In genomic region chr9:89436963-89437625, GRCh38 we compare ENCODE assay signal across 1 cellular context.
TF ChIP-seq lines count a peak whose summit lies in the region.

No MANE protein-coding gene starts in this region.

TF ChIP-seq in H1, 55 proteins besides CTCF, POLR2A, EP300 and RAD21:
- TF ChIP-seq, protein P1, sequence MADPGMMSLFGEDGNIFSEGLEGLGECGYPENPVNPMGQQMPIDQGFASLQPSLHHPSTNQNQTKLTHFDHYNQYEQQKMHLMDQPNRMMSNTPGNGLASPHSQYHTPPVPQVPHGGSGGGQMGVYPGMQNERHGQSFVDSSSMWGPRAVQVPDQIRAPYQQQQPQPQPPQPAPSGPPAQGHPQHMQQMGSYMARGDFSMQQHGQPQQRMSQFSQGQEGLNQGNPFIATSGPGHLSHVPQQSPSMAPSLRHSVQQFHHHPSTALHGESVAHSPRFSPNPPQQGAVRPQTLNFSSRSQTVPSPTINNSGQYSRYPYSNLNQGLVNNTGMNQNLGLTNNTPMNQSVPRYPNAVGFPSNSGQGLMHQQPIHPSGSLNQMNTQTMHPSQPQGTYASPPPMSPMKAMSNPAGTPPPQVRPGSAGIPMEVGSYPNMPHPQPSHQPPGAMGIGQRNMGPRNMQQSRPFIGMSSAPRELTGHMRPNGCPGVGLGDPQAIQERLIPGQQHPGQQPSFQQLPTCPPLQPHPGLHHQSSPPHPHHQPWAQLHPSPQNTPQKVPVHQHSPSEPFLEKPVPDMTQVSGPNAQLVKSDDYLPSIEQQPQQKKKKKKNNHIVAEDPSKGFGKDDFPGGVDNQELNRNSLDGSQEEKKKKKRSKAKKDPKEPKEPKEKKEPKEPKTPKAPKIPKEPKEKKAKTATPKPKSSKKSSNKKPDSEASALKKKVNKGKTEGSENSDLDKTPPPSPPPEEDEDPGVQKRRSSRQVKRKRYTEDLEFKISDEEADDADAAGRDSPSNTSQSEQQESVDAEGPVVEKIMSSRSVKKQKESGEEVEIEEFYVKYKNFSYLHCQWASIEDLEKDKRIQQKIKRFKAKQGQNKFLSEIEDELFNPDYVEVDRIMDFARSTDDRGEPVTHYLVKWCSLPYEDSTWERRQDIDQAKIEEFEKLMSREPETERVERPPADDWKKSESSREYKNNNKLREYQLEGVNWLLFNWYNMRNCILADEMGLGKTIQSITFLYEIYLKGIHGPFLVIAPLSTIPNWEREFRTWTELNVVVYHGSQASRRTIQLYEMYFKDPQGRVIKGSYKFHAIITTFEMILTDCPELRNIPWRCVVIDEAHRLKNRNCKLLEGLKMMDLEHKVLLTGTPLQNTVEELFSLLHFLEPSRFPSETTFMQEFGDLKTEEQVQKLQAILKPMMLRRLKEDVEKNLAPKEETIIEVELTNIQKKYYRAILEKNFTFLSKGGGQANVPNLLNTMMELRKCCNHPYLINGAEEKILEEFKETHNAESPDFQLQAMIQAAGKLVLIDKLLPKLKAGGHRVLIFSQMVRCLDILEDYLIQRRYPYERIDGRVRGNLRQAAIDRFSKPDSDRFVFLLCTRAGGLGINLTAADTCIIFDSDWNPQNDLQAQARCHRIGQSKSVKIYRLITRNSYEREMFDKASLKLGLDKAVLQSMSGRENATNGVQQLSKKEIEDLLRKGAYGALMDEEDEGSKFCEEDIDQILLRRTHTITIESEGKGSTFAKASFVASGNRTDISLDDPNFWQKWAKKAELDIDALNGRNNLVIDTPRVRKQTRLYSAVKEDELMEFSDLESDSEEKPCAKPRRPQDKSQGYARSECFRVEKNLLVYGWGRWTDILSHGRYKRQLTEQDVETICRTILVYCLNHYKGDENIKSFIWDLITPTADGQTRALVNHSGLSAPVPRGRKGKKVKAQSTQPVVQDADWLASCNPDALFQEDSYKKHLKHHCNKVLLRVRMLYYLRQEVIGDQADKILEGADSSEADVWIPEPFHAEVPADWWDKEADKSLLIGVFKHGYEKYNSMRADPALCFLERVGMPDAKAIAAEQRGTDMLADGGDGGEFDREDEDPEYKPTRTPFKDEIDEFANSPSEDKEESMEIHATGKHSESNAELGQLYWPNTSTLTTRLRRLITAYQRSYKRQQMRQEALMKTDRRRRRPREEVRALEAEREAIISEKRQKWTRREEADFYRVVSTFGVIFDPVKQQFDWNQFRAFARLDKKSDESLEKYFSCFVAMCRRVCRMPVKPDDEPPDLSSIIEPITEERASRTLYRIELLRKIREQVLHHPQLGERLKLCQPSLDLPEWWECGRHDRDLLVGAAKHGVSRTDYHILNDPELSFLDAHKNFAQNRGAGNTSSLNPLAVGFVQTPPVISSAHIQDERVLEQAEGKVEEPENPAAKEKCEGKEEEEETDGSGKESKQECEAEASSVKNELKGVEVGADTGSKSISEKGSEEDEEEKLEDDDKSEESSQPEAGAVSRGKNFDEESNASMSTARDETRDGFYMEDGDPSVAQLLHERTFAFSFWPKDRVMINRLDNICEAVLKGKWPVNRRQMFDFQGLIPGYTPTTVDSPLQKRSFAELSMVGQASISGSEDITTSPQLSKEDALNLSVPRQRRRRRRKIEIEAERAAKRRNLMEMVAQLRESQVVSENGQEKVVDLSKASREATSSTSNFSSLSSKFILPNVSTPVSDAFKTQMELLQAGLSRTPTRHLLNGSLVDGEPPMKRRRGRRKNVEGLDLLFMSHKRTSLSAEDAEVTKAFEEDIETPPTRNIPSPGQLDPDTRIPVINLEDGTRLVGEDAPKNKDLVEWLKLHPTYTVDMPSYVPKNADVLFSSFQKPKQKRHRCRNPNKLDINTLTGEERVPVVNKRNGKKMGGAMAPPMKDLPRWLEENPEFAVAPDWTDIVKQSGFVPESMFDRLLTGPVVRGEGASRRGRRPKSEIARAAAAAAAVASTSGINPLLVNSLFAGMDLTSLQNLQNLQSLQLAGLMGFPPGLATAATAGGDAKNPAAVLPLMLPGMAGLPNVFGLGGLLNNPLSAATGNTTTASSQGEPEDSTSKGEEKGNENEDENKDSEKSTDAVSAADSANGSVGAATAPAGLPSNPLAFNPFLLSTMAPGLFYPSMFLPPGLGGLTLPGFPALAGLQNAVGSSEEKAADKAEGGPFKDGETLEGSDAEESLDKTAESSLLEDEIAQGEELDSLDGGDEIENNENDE (IDR thresholded peaks at IDR 0.05; ENCODE audit: insufficient replicate concordance, low read length) = no peak
- TF ChIP-seq CHD2 (IDR thresholded peaks at IDR 0.05; ENCODE audit: low read length) (no peak), GABPA (IDR thresholded peaks at IDR 0.05; ENCODE audit: borderline replicate concordance, insufficient read depth, low read length) (no peak), SIN3A (conservative IDR thresholded peaks at IDR 0.05 in 1 of 2, IDR thresholded peaks at IDR 0.05 in 1 of 2; ENCODE audit: low read depth in 1 of 2, low read length in 2 of 2) (no peak), KDM4A (IDR thresholded peaks at IDR 0.05; ENCODE audit: low read depth, low read length, severe bottlenecking) (no peak), HDAC6 (IDR thresholded peaks at IDR 0.05; ENCODE audit: low read depth, low read length) (no peak), CEBPB (IDR thresholded peaks at IDR 0.05; ENCODE audit: low read depth, low read length) (peak; percentile 50; the same call in 1 of the 2 replicates), CTBP2 (IDR thresholded peaks at IDR 0.05; ENCODE audit: borderline replicate concordance, insufficient read depth, insufficient read length, low read length) (no peak)
